Comparison of ENCODE assay signal across 1 cellular context in genomic region chr2:69915050-69915945, GRCh38.
TF ChIP-seq lines count a peak whose summit lies in the region.

Gene MXD1, plus strand, starts transcription at chr2:69915109. Its CDS starts 222 bp downstream, at chr2:69915331.

TF ChIP-seq in HepG2, 621 proteins besides CTCF, POLR2A, EP300 and RAD21 (continued from another document and continues in another):
- no peak; the same call in none of the 2 replicates for TF ChIP-seq SP5 (CRISPR knock-in tag; IDR thresholded peaks at IDR 0.05; ENCODE audit: borderline replicate concordance, low read depth)
- no peak for TF ChIP-seq SATB2 (CRISPR knock-in tag; IDR thresholded peaks at IDR 0.05)
- TF ChIP-seq ZNF121 (CRISPR knock-in tag; IDR thresholded peaks at IDR 0.05): 0 out of 2 replicates have a peak, but pooled peaks have one; percentile 31
- TF ChIP-seq ZNF18 (CRISPR knock-in tag; IDR thresholded peaks at IDR 0.05; ENCODE audit: insufficient replicate concordance): peak; percentile 23
- 0 out of 2 replicates have a peak, but pooled peaks have one; percentile 2 for TF ChIP-seq ZFP37 (CRISPR knock-in tag; IDR thresholded peaks at IDR 0.05; ENCODE audit: borderline replicate concordance)
- TF ChIP-seq ZNF275 (CRISPR knock-in tag; IDR thresholded peaks at IDR 0.05; ENCODE audit: borderline replicate concordance): 0 out of 2 replicates have a peak, but pooled peaks have one; percentile 63
- no peak for TF ChIP-seq TSC22D2 (CRISPR knock-in tag; IDR thresholded peaks at IDR 0.05; ENCODE audit: borderline replicate concordance)
- peak; percentile 33; the same call in 1 of the 2 replicates for TF ChIP-seq ETV6 (CRISPR knock-in tag; conservative IDR thresholded peaks at IDR 0.05)
- no peak for TF ChIP-seq NR2F6 (IDR thresholded peaks at IDR 0.05)
- no peak for TF ChIP-seq NR2F6 (CRISPR knock-in tag; IDR thresholded peaks at IDR 0.05)
- no peak for TF ChIP-seq ZBTB49 (CRISPR knock-in tag; IDR thresholded peaks at IDR 0.05; ENCODE audit: borderline replicate concordance)
- peak; percentile 89 for TF ChIP-seq GTF2F1 (IDR thresholded peaks at IDR 0.05; ENCODE audit: low read length)
- TF ChIP-seq NFKB2 (CRISPR knock-in tag; IDR thresholded peaks at IDR 0.05; ENCODE audit: borderline replicate concordance): no peak; the same call in 1 of the 2 replicates
- no peak; the same call in 1 of the 2 replicates for TF ChIP-seq AHDC1 (CRISPR knock-in tag; IDR thresholded peaks at IDR 0.05; ENCODE audit: borderline replicate concordance)
- TF ChIP-seq NAIF1 (CRISPR knock-in tag; IDR thresholded peaks at IDR 0.05; ENCODE audit: borderline replicate concordance): no peak; the same call in 1 of the 2 replicates
- TF ChIP-seq NPAS2 (CRISPR knock-in tag; IDR thresholded peaks at IDR 0.05; ENCODE audit: borderline replicate concordance): no peak
- peak; percentile 77; the same call in 1 of the 2 replicates for TF ChIP-seq SAP130 (CRISPR knock-in tag; IDR thresholded peaks at IDR 0.05; ENCODE audit: low read depth)
- TF ChIP-seq MYNN (CRISPR knock-in tag; IDR thresholded peaks at IDR 0.05; ENCODE audit: low read depth): peak; percentile 41; the same call in 1 of the 2 replicates
- TF ChIP-seq NRL (CRISPR knock-in tag; IDR thresholded peaks at IDR 0.05; ENCODE audit: borderline replicate concordance): peak; percentile 67
- TF ChIP-seq SAFB2 (CRISPR knock-in tag; IDR thresholded peaks at IDR 0.05; ENCODE audit: borderline replicate concordance, low read depth): no peak; the same call in 1 of the 2 replicates
- TF ChIP-seq MTF2 (CRISPR knock-in tag; IDR thresholded peaks at IDR 0.05; ENCODE audit: borderline replicate concordance): 0 out of 2 replicates have a peak, but pooled peaks have one; percentile 38
- TF ChIP-seq NBN (conservative IDR thresholded peaks at IDR 0.05): no peak
- TF ChIP-seq EEA1 (CRISPR knock-in tag; IDR thresholded peaks at IDR 0.05; ENCODE audit: borderline replicate concordance): no peak; the same call in 1 of the 2 replicates
- TF ChIP-seq HMGXB4 (CRISPR knock-in tag; IDR thresholded peaks at IDR 0.05; ENCODE audit: borderline replicate concordance in 1 of 2, low read depth in 1 of 2): no peak; a peak in 1 of 4 replicates
- no peak for TF ChIP-seq HMG20A (CRISPR knock-in tag; IDR thresholded peaks at IDR 0.05; ENCODE audit: borderline replicate concordance)
- peak; percentile 39; the same call in 1 of the 2 replicates for TF ChIP-seq EED (CRISPR knock-in tag; IDR thresholded peaks at IDR 0.05)
- TF ChIP-seq ZFP82 (CRISPR knock-in tag; IDR thresholded peaks at IDR 0.05; ENCODE audit: borderline replicate concordance): peak; percentile 33; the same call in 1 of the 2 replicates
- TF ChIP-seq TCF7L2 (IDR thresholded peaks at IDR 0.05; ENCODE audit: low read depth, low read length): no peak
- TF ChIP-seq THAP7 (CRISPR knock-in tag; IDR thresholded peaks at IDR 0.05): no peak
- TF ChIP-seq IKZF4 (CRISPR knock-in tag; IDR thresholded peaks at IDR 0.05; ENCODE audit: borderline replicate concordance, low read depth, not compliant biosample characterization): no peak
- TF ChIP-seq ZNF253 (CRISPR knock-in tag; IDR thresholded peaks at IDR 0.05; ENCODE audit: borderline replicate concordance): 0 out of 2 replicates have a peak, but pooled peaks have one; percentile 27
- TF ChIP-seq HMGXB3 (CRISPR knock-in tag; IDR thresholded peaks at IDR 0.05; ENCODE audit: borderline replicate concordance): no peak
- TF ChIP-seq DZIP1 (CRISPR knock-in tag; IDR thresholded peaks at IDR 0.05): peak; percentile 49; the same call in 1 of the 2 replicates
- 0 out of 2 replicates have a peak, but pooled peaks have one; percentile 48 for TF ChIP-seq ZNF703 (CRISPR knock-in tag; IDR thresholded peaks at IDR 0.05; ENCODE audit: borderline replicate concordance)
